In genomic region chr1:8481650-8482380, GRCh38 we compare ENCODE assay signal across 25 cellular contexts.
DNase-seq lines count a peak whose midpoint lies in the region; ATAC-seq, FAIRE-seq and TF ChIP-seq lines count a peak whose summit lies in the region.
"Had no signal": no experiment of that assay in that cellular context is flagged by ENCODE, and none has a peak within 500 bp of the region (broad histone marks: within the 10 kb centered on the region; RNA-seq: fewer than 3 reads in every experiment).

No MANE protein-coding gene starts in this region.

- DNase-seq in ACHN, result peak; percentile 21
- no peak for DNase-seq in HFFc6
- DNase-seq in astrocyte (ENCODE audit: low read depth), result no peak
- DNase-seq in mesothelial cell of epicardium (ENCODE audit: low spot score in 2 of 2, unreplicated experiment in 2 of 2), result no peak
- no peak for DNase-seq in NCI-H2081 (lab: John Stamatoyannopoulos, UW)
- DNase-seq in NCI-H1092 treated with DMSO at 0.1 percent for 48 hours (lab: John Stamatoyannopoulos, UW), result no peak
- DNase-seq in GDM1 (lab: John Stamatoyannopoulos, UW), result no peak
- DNase-seq: activated naive CD4-positive, alpha-beta T cell treated with Interleukin-2 at 50 U/mL for 16 hours; activated T-cell treated with anti-CD3 and anti-CD28 coated beads, Interleukin-2, amount 50 U/mL, for 4 hours; adrenal gland; COR-L47; heart left ventricle; lower lobe of right lung; NCI-H1105 treated with DMSO at 0.1 percent for 48 hours; NCI-H1930; NCI-H526 treated with DMSO at 0.1 percent for 48 hours; Peyer's patch; SJCRH30; stimulated activated CD4-positive, alpha-beta T cell treated with anti-CD3 and anti-CD28 coated beads, Interleukin-4, amount 100 ng/mL, for 1 hour; transverse colon had no signal

- TF ChIP-seq CTCF in HFFc6 (IDR thresholded peaks at IDR 0.05) (no peak), astrocyte (IDR thresholded peaks at IDR 0.05; ENCODE audit: insufficient read depth, low read depth, low read length) (no peak), mesothelial cell of epicardium (IDR thresholded peaks at IDR 0.05; ENCODE audit: unreplicated experiment) (no peak)

- H3K9me3 Mint-ChIP-seq in HFFc6, result no peaks in the 10 kb centered on the region
- H3K9me3 Mint-ChIP-seq in astrocyte (ENCODE audit: unreplicated experiment), result peaks cover 3% of the 10 kb centered on the region
- peaks cover 4% of the 10 kb centered on the region for H3K9me3 Mint-ChIP-seq in mesothelial cell of epicardium
- H3K9me3 Mint-ChIP-seq: activated T-cell treated with anti-CD3 and anti-CD28 coated beads, Interleukin-2, amount 50 U/mL, for 4 hours; nephron had no signal

- H3K9ac ChIP-seq in astrocyte (ENCODE audit: low read length), result no peak overlapping the region
- H3K9ac ChIP-seq: BLaER1, parathyroid adenoma had no signal

- no peak for ATAC-seq in GM18907 (IDR thresholded peaks at IDR 0.05; ENCODE audit: unreplicated experiment)
- ATAC-seq: activated T-cell treated with anti-CD3 and anti-CD28 coated beads, Interleukin-2, amount 50 U/mL, for 4 hours; heart left ventricle; lower lobe of right lung had no signal

- peaks cover 3% of the 10 kb centered on the region for H3K79me2 ChIP-seq in astrocyte (ENCODE audit: insufficient read depth, low read length)

- in situ Hi-C loops in ACHN (cut with HindIII; ENCODE audit: low pct_ligation_motif_present, low pct_unique_long_range_greater_than_20kb, low sequenced_read_pairs), result no loop called here

- no peaks in the 10 kb centered on the region for H3K27me3 ChIP-seq in astrocyte (ENCODE audit: insufficient read depth, low read length)
- H3K27me3 ChIP-seq: adrenal gland, BLaER1, breast epithelium, heart left ventricle, Peyer's patch, SJCRH30, transverse colon had no signal

- no peak overlapping the region for H3K4me2 ChIP-seq in astrocyte (ENCODE audit: low read length)
- H3K4me2 ChIP-seq: BLaER1 had no signal

- H4K20me1 ChIP-seq in astrocyte (ENCODE audit: insufficient read depth, low read length), result peaks cover 3% of the 10 kb centered on the region

- no peaks in the 10 kb centered on the region for H3K9me3 ChIP-seq in astrocyte (ENCODE audit: insufficient read depth, low read depth, low read length)
- H3K9me3 ChIP-seq: adrenal gland, BLaER1, breast epithelium, lower lobe of right lung, Peyer's patch, SJCRH30, transverse colon had no signal

- H2AFZ ChIP-seq in astrocyte (ENCODE audit: low read depth, low read length), result no peak overlapping the region
- H2AFZ ChIP-seq: parathyroid adenoma had no signal

- H3K36me3 Mint-ChIP-seq in HFFc6 (ENCODE audit: low read depth), result no peaks in the 10 kb centered on the region; the same call in 1 of the 2 replicates
- H3K36me3 Mint-ChIP-seq in astrocyte (ENCODE audit: low read depth, unreplicated experiment), result peaks cover 6% of the 10 kb centered on the region
- peaks cover 12% of the 10 kb centered on the region for H3K36me3 Mint-ChIP-seq in mesothelial cell of epicardium

- H3K27me3 Mint-ChIP-seq in HFFc6 (ENCODE audit: insufficient read depth) (no peaks in the 10 kb centered on the region; the same call in 1 of the 2 replicates), astrocyte (ENCODE audit: low read depth, unreplicated experiment) (no peaks in the 10 kb centered on the region), mesothelial cell of epicardium (ENCODE audit: low read depth) (no peaks in the 10 kb centered on the region)

- H3K4me3 Mint-ChIP-seq in HFFc6 (no peak overlapping the region; the same call in 1 of the 2 replicates), astrocyte (ENCODE audit: unreplicated experiment) (peak overlapping the region; percentile 34), mesothelial cell of epicardium (no peak overlapping the region)
- H3K4me3 Mint-ChIP-seq: activated T-cell treated with anti-CD3 and anti-CD28 coated beads, Interleukin-2, amount 50 U/mL, for 4 hours; nephron had no signal

- H3K4me1 Mint-ChIP-seq in HFFc6 (ENCODE audit: low read depth) (peaks cover 47% of the 10 kb centered on the region), astrocyte (ENCODE audit: low read depth, unreplicated experiment) (peaks cover 34% of the 10 kb centered on the region), mesothelial cell of epicardium (peaks cover 25% of the 10 kb centered on the region)

- H3K4me3 ChIP-seq in astrocyte (ENCODE audit: insufficient read depth, low read depth, low read length), result no peak overlapping the region
- H3K4me3 ChIP-seq: adrenal gland, BLaER1, breast epithelium, heart left ventricle, lower lobe of right lung, Peyer's patch, SJCRH30, transverse colon had no signal

- no peak overlapping the region for H3K27ac ChIP-seq in astrocyte (ENCODE audit: low read depth, low read length)
- H3K27ac ChIP-seq: adrenal gland, BLaER1, breast epithelium, heart left ventricle, lower lobe of right lung, parathyroid adenoma, Peyer's patch, SJCRH30, transverse colon had no signal

- FAIRE-seq in astrocyte (lab: Jason Lieb, UNC), result no peak

- peak overlapping the region; percentile 9; the same call in 1 of the 2 replicates for H3K27ac Mint-ChIP-seq in HFFc6
- H3K27ac Mint-ChIP-seq in astrocyte (ENCODE audit: unreplicated experiment), result peak overlapping the region; percentile 12
- peak overlapping the region; percentile 27 for H3K27ac Mint-ChIP-seq in mesothelial cell of epicardium

- no peaks in the 10 kb centered on the region for H3K36me3 ChIP-seq in astrocyte (ENCODE audit: insufficient read depth, low read length)
- H3K36me3 ChIP-seq: adrenal gland, breast epithelium, lower lobe of right lung, Peyer's patch, transverse colon had no signal

- peaks cover 11% of the 10 kb centered on the region for H3K4me1 ChIP-seq in astrocyte (ENCODE audit: insufficient read depth, low read length)
- H3K4me1 ChIP-seq: BLaER1, breast epithelium, parathyroid adenoma, SJCRH30 had no signal
